1 cellular context compared by ENCODE assay signal in genomic region chr1:52697795-52698674, GRCh38.
TF ChIP-seq lines count a peak whose summit lies in the region.

Gene COA7 (minus strand): TSS chr1:52698347. CDS start chr1:52698326, 21 bp downstream.

TF ChIP-seq in HepG2, 621 proteins besides CTCF, POLR2A, EP300 and RAD21 (continued from another document and continues in another):
- TF ChIP-seq ZNF10 (CRISPR knock-in tag; IDR thresholded peaks at IDR 0.05; ENCODE audit: borderline replicate concordance, low read depth) (no peak), ZNF691 (CRISPR knock-in tag; IDR thresholded peaks at IDR 0.05; ENCODE audit: borderline replicate concordance, low read depth) (peak; percentile 32; the same call in 1 of the 2 replicates), ZSCAN20 (CRISPR knock-in tag; IDR thresholded peaks at IDR 0.05; ENCODE audit: borderline replicate concordance) (peak; percentile 80; the same call in 1 of the 2 replicates), KLF15 (CRISPR knock-in tag; IDR thresholded peaks at IDR 0.05; ENCODE audit: borderline replicate concordance) (peak; percentile 67; the same call in 1 of the 2 replicates), EHMT2 (IDR thresholded peaks at IDR 0.05; ENCODE audit: borderline replicate concordance, low read depth, low read length) (no peak), HMGXB4 (CRISPR knock-in tag; IDR thresholded peaks at IDR 0.05; ENCODE audit: borderline replicate concordance in 1 of 2, low read depth in 1 of 2) (peak; percentile 67 to 79), HMGA1 (CRISPR knock-in tag; conservative IDR thresholded peaks at IDR 0.05) (no peak), DPF2 (CRISPR knock-in tag; IDR thresholded peaks at IDR 0.05; ENCODE audit: borderline replicate concordance, low read depth) (no peak), ZNF274 (CRISPR knock-in tag; IDR thresholded peaks at IDR 0.05) (peak; percentile 94), ZNF720 (CRISPR knock-in tag; IDR thresholded peaks at IDR 0.05) (0 out of 2 replicates have a peak, but pooled peaks have one; percentile 44), ZNF121 (CRISPR knock-in tag; IDR thresholded peaks at IDR 0.05) (no peak), DMAP1 (CRISPR knock-in tag; IDR thresholded peaks at IDR 0.05) (peak; percentile 96), ZHX2 (IDR thresholded peaks at IDR 0.05; ENCODE audit: low read depth) (no peak), ZHX2 (CRISPR knock-in tag; IDR thresholded peaks at IDR 0.05; ENCODE audit: borderline replicate concordance) (peak; percentile 73; the same call in 1 of the 2 replicates), ZNF629 (CRISPR knock-in tag; conservative IDR thresholded peaks at IDR 0.05) (no peak), EED (CRISPR knock-in tag; IDR thresholded peaks at IDR 0.05) (peak; percentile 95), ZNF329 (CRISPR knock-in tag; IDR thresholded peaks at IDR 0.05; ENCODE audit: low read depth) (peak; percentile 72), HMG20A (CRISPR knock-in tag; IDR thresholded peaks at IDR 0.05; ENCODE audit: borderline replicate concordance) (no peak; the same call in 1 of the 2 replicates), ZMAT5 (CRISPR knock-in tag; IDR thresholded peaks at IDR 0.05; ENCODE audit: borderline replicate concordance, low read depth) (no peak), IKZF5 (CRISPR knock-in tag; IDR thresholded peaks at IDR 0.05) (peak; percentile 85), NCOR1 (IDR thresholded peaks at IDR 0.05; ENCODE audit: borderline replicate concordance, low read length) (no peak; the same call in 1 of the 2 replicates), POGZ (CRISPR knock-in tag; IDR thresholded peaks at IDR 0.05) (peak; percentile 64), KAT2B (IDR thresholded peaks at IDR 0.05; ENCODE audit: borderline replicate concordance, low read depth, low read length) (no peak), ZNF674 (CRISPR knock-in tag; IDR thresholded peaks at IDR 0.05; ENCODE audit: low read depth) (no peak; the same call in 1 of the 2 replicates), ZNF687 (CRISPR knock-in tag; IDR thresholded peaks at IDR 0.05) (peak; percentile 100), PRMT3 (CRISPR knock-in tag; IDR thresholded peaks at IDR 0.05; ENCODE audit: borderline replicate concordance, low read depth) (no peak), ZNF20 (CRISPR knock-in tag; IDR thresholded peaks at IDR 0.05) (no peak), SALL2 (CRISPR knock-in tag; IDR thresholded peaks at IDR 0.05) (peak; percentile 87), RELA (CRISPR knock-in tag; IDR thresholded peaks at IDR 0.05) (no peak), ARNT2 (CRISPR knock-in tag; IDR thresholded peaks at IDR 0.05; ENCODE audit: low read depth) (peak; percentile 90; the same call in 1 of the 2 replicates)
- TF ChIP-seq, protein P1, sequence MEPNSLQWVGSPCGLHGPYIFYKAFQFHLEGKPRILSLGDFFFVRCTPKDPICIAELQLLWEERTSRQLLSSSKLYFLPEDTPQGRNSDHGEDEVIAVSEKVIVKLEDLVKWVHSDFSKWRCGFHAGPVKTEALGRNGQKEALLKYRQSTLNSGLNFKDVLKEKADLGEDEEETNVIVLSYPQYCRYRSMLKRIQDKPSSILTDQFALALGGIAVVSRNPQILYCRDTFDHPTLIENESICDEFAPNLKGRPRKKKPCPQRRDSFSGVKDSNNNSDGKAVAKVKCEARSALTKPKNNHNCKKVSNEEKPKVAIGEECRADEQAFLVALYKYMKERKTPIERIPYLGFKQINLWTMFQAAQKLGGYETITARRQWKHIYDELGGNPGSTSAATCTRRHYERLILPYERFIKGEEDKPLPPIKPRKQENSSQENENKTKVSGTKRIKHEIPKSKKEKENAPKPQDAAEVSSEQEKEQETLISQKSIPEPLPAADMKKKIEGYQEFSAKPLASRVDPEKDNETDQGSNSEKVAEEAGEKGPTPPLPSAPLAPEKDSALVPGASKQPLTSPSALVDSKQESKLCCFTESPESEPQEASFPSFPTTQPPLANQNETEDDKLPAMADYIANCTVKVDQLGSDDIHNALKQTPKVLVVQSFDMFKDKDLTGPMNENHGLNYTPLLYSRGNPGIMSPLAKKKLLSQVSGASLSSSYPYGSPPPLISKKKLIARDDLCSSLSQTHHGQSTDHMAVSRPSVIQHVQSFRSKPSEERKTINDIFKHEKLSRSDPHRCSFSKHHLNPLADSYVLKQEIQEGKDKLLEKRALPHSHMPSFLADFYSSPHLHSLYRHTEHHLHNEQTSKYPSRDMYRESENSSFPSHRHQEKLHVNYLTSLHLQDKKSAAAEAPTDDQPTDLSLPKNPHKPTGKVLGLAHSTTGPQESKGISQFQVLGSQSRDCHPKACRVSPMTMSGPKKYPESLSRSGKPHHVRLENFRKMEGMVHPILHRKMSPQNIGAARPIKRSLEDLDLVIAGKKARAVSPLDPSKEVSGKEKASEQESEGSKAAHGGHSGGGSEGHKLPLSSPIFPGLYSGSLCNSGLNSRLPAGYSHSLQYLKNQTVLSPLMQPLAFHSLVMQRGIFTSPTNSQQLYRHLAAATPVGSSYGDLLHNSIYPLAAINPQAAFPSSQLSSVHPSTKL (CRISPR knock-in tag; IDR thresholded peaks at IDR 0.05), result peak; percentile 72
- TF ChIP-seq, protein P2, sequence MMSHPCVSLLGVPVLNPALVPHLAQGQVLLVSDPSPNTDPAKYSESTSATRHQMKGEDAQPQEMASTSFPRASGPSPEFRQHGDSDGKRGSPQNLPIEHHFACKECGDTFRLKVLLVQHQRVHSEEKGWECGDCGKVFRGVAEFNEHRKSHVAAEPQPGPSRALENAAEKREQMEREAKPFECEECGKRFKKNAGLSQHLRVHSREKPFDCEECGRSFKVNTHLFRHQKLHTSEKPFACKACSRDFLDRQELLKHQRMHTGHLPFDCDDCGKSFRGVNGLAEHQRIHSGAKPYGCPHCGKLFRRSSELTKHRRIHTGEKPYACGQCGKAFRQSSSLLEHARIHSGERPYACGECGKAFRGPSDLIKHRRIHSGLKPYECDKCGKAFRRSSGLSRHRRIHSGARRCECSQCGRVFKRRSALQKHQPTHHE (CRISPR knock-in tag; IDR thresholded peaks at IDR 0.05; ENCODE audit: borderline replicate concordance), result peak; percentile 52; the same call in 1 of the 2 replicates
- TF ChIP-seq, protein P3, sequence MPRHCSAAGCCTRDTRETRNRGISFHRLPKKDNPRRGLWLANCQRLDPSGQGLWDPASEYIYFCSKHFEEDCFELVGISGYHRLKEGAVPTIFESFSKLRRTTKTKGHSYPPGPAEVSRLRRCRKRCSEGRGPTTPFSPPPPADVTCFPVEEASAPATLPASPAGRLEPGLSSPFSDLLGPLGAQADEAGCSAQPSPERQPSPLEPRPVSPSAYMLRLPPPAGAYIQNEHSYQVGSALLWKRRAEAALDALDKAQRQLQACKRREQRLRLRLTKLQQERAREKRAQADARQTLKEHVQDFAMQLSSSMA (CRISPR knock-in tag; IDR thresholded peaks at IDR 0.05), result peak; percentile 71; the same call in 1 of the 2 replicates
- TF ChIP-seq, protein P4, sequence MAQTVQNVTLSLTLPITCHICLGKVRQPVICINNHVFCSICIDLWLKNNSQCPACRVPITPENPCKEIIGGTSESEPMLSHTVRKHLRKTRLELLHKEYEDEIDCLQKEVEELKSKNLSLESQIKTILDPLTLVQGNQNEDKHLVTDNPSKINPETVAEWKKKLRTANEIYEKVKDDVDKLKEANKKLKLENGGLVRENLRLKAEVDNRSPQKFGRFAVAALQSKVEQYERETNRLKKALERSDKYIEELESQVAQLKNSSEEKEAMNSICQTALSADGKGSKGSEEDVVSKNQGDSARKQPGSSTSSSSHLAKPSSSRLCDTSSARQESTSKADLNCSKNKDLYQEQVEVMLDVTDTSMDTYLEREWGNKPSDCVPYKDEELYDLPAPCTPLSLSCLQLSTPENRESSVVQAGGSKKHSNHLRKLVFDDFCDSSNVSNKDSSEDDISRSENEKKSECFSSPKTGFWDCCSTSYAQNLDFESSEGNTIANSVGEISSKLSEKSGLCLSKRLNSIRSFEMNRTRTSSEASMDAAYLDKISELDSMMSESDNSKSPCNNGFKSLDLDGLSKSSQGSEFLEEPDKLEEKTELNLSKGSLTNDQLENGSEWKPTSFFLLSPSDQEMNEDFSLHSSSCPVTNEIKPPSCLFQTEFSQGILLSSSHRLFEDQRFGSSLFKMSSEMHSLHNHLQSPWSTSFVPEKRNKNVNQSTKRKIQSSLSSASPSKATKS (CRISPR knock-in tag; IDR thresholded peaks at IDR 0.05), result no peak
